23 cellular contexts compared by ENCODE assay signal in genomic region chr15:85429522-85429921, GRCh38. TPM values are rescaled to one million over a fixed set of nuclear protein-coding genes. Genes with fewer than 3 reads are reported as not detected.
DNase-seq lines count a peak whose midpoint lies in the region; ATAC-seq, FAIRE-seq and TF ChIP-seq lines count a peak whose summit lies in the region.
"Had no signal": no experiment of that assay in that cellular context is flagged by ENCODE, and none has a peak within 500 bp of the region (broad histone marks: within the 10 kb centered on the region; RNA-seq: fewer than 3 reads in every experiment).

No MANE protein-coding gene starts in this region.

- H3K4ac ChIP-seq in neuronal stem cell (ENCODE audit: low read length), result no peak overlapping the region

- no peaks in the 10 kb centered on the region for H3K9me3 Mint-ChIP-seq in activated T-cell treated with anti-CD3 and anti-CD28 coated beads, Interleukin-2, amount 50 U/mL, for 24 hours
- no peaks in the 10 kb centered on the region for H3K9me3 Mint-ChIP-seq in WTC11
- H3K9me3 Mint-ChIP-seq: CD4-positive, alpha-beta memory T cell had no signal

- no peak for TF ChIP-seq POLR2A in GM12892 (IDR thresholded peaks at IDR 0.05; ENCODE audit: low read depth, low read length)

- peak overlapping the region; percentile 19 for H3K27ac ChIP-seq in neuronal stem cell (replicated peaks; ENCODE audit: low read length)
- H3K27ac ChIP-seq: BLaER1 treated with 17β-estradiol and CSF1 and Interleukin-3, amounts not matched to agents 10 nM and 100 nM; GM23248; SJCRH30 had no signal

- TF ChIP-seq CTCF in WTC11 (IDR thresholded peaks at IDR 0.05), result no peak

- ATAC-seq in WTC11 (no peak), HG03520 (IDR thresholded peaks at IDR 0.05; ENCODE audit: unreplicated experiment) (no peak)

- no peak overlapping the region for H3K4me3 Mint-ChIP-seq in activated T-cell treated with anti-CD3 and anti-CD28 coated beads, Interleukin-2, amount 50 U/mL, for 24 hours
- no peak overlapping the region for H3K4me3 Mint-ChIP-seq in WTC11

- POLR2A ChIA-PET in WTC11 (lab: Charles Lee), result no interaction called here

- peaks cover 0 to 6% of the 10 kb centered on the region in 2 donors for H3K4me1 ChIP-seq in neuronal stem cell (ENCODE audit: control insufficient read depth in 2 of 2, insufficient read depth in 1 of 2, low read depth in 1 of 2, low read length in 2 of 2)
- H3K4me1 ChIP-seq: BLaER1 treated with 17β-estradiol and CSF1 and Interleukin-3, amounts not matched to agents 10 nM and 100 nM had no signal

- no peaks in the 10 kb centered on the region for H3K27me3 ChIP-seq in neuronal stem cell (ENCODE audit: control insufficient read depth in 3 of 3, insufficient read depth in 3 of 3, low read depth in 1 of 3, low read length in 3 of 3)
- H3K27me3 ChIP-seq: BLaER1 treated with 17β-estradiol and CSF1 and Interleukin-3, amounts not matched to agents 10 nM and 100 nM; SJCRH30 had no signal

- H3K4me2 ChIP-seq in neuronal stem cell (ENCODE audit: insufficient read depth, low read length, poor library complexity, severe bottlenecking), result no peak overlapping the region
- H3K4me2 ChIP-seq: BLaER1 treated with 17β-estradiol and CSF1 and Interleukin-3, amounts not matched to agents 10 nM and 100 nM had no signal

- no peak overlapping the region for H3K14ac ChIP-seq in neuronal stem cell (ENCODE audit: low read length)

- no peaks in the 10 kb centered on the region for H3K79me1 ChIP-seq in neuronal stem cell (ENCODE audit: low read depth, low read length)

- H3K27ac Mint-ChIP-seq in activated T-cell treated with anti-CD3 and anti-CD28 coated beads, Interleukin-2, amount 50 U/mL, for 24 hours, result peak overlapping the region; percentile 62
- H3K27ac Mint-ChIP-seq in WTC11, result 0 out of 2 replicates have a peak overlapping the region, but pooled peaks have one; percentile 9
- H3K27ac Mint-ChIP-seq: CD4-positive, alpha-beta memory T cell had no signal

- no CpG with 5 or more reads among the region's 3 CpGs for WGBS in neuronal stem cell (ENCODE audit: extremely low coverage in 2 of 2, insufficient read length in 2 of 2, insufficient replicate concordance in 1 of 2), 2 donors

- no peak overlapping the region for H3K23ac ChIP-seq in neuronal stem cell (ENCODE audit: low read depth, low read length, poor library complexity)

- peaks cover 78% of the 10 kb centered on the region for H3K4me1 Mint-ChIP-seq in activated T-cell treated with anti-CD3 and anti-CD28 coated beads, Interleukin-2, amount 50 U/mL, for 24 hours (ENCODE audit: low read depth)
- H3K4me1 Mint-ChIP-seq in WTC11, result peaks cover 50% of the 10 kb centered on the region

- no peak overlapping the region for H2BK15ac ChIP-seq in neuronal stem cell (ENCODE audit: low read length)

- H4K8ac ChIP-seq in neuronal stem cell (ENCODE audit: low read depth, low read length), result no peak overlapping the region

- H3K36me3 ChIP-seq in neuronal stem cell (replicated peaks in 1 of 2; ENCODE audit: control insufficient read depth in 2 of 2, insufficient read depth in 2 of 2, low read length in 2 of 2), result no peaks in the 10 kb centered on the region
- H3K36me3 ChIP-seq: HAP-1 had no signal

- H3K18ac ChIP-seq in neuronal stem cell (ENCODE audit: low read length), result no peak overlapping the region

- H4K91ac ChIP-seq in neuronal stem cell (ENCODE audit: low read depth, low read length, poor library complexity), result no peak overlapping the region

- H3K4me3 ChIP-seq in neuronal stem cell (ENCODE audit: low read length in 2 of 2), result no peak overlapping the region
- H3K4me3 ChIP-seq: BLaER1 treated with 17β-estradiol and CSF1 and Interleukin-3, amounts not matched to agents 10 nM and 100 nM; GM12878; GM23248; HAP-1; SJCRH30 had no signal

- H2BK5ac ChIP-seq in neuronal stem cell (ENCODE audit: low read length), result no peak overlapping the region

- DNase-seq in activated T-cell treated with anti-CD3 and anti-CD28 coated beads, Interleukin-2, amount 50 U/mL, for 24 hours, result no peak
- DNase-seq in activated T-cell treated with anti-CD3 and anti-CD28 coated beads for 4 hours (no peak), GM12892 (ENCODE audit: insufficient read length) (no peak), WTC11 (ENCODE audit: low spot score) (no peak), neuronal stem cell (ENCODE audit: low spot score) (no peak), NCI-H1694 treated with DMSO at 0.1 percent for 48 hours (lab: John Stamatoyannopoulos, UW) (no peak)
- DNase-seq: 8988T; CD4-positive, alpha-beta memory T cell; DND-41; GM23248; MV-4-11; NCI-H1105 treated with DMSO at 0.1 percent for 48 hours; NCI-H2081; NCI-H2171; NCI-H345; NCI-H524; NCI-H774; RPMI8226; SJCRH30 had no signal

- peaks cover 0 to 11% of the 10 kb centered on the region in 2 donors for H3K9me3 ChIP-seq in neuronal stem cell (replicated peaks in 1 of 2; ENCODE audit: control insufficient read depth in 2 of 2, insufficient read depth in 1 of 2, low read depth in 1 of 2, low read length in 2 of 2)

- H3K27me3 Mint-ChIP-seq in activated T-cell treated with anti-CD3 and anti-CD28 coated beads, Interleukin-2, amount 50 U/mL, for 24 hours, result no peaks in the 10 kb centered on the region
- H3K27me3 Mint-ChIP-seq in WTC11 (ENCODE audit: low read depth), result no peaks in the 10 kb centered on the region
- H3K27me3 Mint-ChIP-seq: CD4-positive, alpha-beta memory T cell had no signal

- H2BK12ac ChIP-seq in neuronal stem cell (ENCODE audit: low read length), result no peak overlapping the region

- H2AFZ ChIP-seq in neuronal stem cell (ENCODE audit: low read length), result no peak overlapping the region
- H2AFZ ChIP-seq: GM23248 had no signal

- no peak overlapping the region for H3K9ac ChIP-seq in neuronal stem cell (ENCODE audit: low read depth, low read length, poor library complexity)
- H3K9ac ChIP-seq: BLaER1 treated with 17β-estradiol and CSF1 and Interleukin-3, amounts not matched to agents 10 nM and 100 nM; GM23248 had no signal

- H2BK120ac ChIP-seq in neuronal stem cell (ENCODE audit: low read depth, low read length), result no peak overlapping the region

- no peaks in the 10 kb centered on the region for H3K36me3 Mint-ChIP-seq in activated T-cell treated with anti-CD3 and anti-CD28 coated beads, Interleukin-2, amount 50 U/mL, for 24 hours (ENCODE audit: low read depth)
- no peaks in the 10 kb centered on the region for H3K36me3 Mint-ChIP-seq in WTC11
- H3K36me3 Mint-ChIP-seq: CD4-positive, alpha-beta memory T cell had no signal

- H2AK5ac ChIP-seq in neuronal stem cell (ENCODE audit: low read depth, low read length), result no peak overlapping the region

- CTCF ChIA-PET in WTC11 (lab: Charles Lee), result no interaction called here

- FAIRE-seq in GM12892 (lab: Jason Lieb, UNC), result peak; percentile 14
- FAIRE-seq: GM12878 had no signal

TF ChIP-seq in WTC11, 78 proteins besides CTCF, POLR2A, EP300 and RAD21 (continues in another document):
- TF ChIP-seq PREB (CRISPR knock-in tag; IDR thresholded peaks at IDR 0.05; ENCODE audit: borderline replicate concordance) (no peak), SOX15 (CRISPR knock-in tag; IDR thresholded peaks at IDR 0.05) (no peak), FOXP4 (CRISPR knock-in tag; IDR thresholded peaks at IDR 0.05) (no peak), NR2C2 (CRISPR knock-in tag; IDR thresholded peaks at IDR 0.05) (no peak), ERG (CRISPR knock-in tag; IDR thresholded peaks at IDR 0.05) (no peak), IRF1 (CRISPR knock-in tag; IDR thresholded peaks at IDR 0.05) (no peak)

RNA-seq across cellular contexts. Expression of gene AKAP13, which starts 49.1 kb away (rescaled TPM):
- polyA plus RNA-seq in GM12892 (2012; ENCODE audit: missing spikeins), result 49.4 TPM
- 48.3 to 50.3 TPM (median 48.9 TPM) in 3 replicates for total RNA-seq in WTC11 (2021)
- 13.1 TPM for polyA plus RNA-seq in neuronal stem cell (2013, experiment 1 of 2)
- polyA plus RNA-seq in neuronal stem cell (2013, experiment 2 of 2), result 13.0 TPM
